In genomic region chr7:48628950-48629349, GRCh38 we compare ENCODE assay signal across 20 cellular contexts.
"Had no signal": no experiment of that assay in that cellular context is flagged by ENCODE, and none has a peak within 500 bp of the region (broad histone marks: within the 10 kb centered on the region; RNA-seq: fewer than 3 reads in every experiment).

No MANE protein-coding gene starts in this region.

- H3K4me3 Mint-ChIP-seq: naive thymus-derived CD4-positive, alpha-beta T cell; nephron progenitor cell had no signal

- H2AFZ ChIP-seq: parathyroid adenoma had no signal

- H3K9me3 ChIP-seq: heart right ventricle, prostate gland, thoracic aorta, transverse colon had no signal

- H3K27ac Mint-ChIP-seq: naive thymus-derived CD4-positive, alpha-beta T cell; nephron progenitor cell had no signal

- H3K4me1 ChIP-seq: parathyroid adenoma, prostate gland, sigmoid colon, stomach, transverse colon had no signal

- H3K36me3 ChIP-seq: heart right ventricle, prostate gland, sigmoid colon, stomach, thoracic aorta, transverse colon had no signal

- H3K27me3 ChIP-seq: heart right ventricle, sigmoid colon, stomach, transverse colon had no signal

- H3K4me3 ChIP-seq: coronary artery, heart right ventricle, prostate gland, sigmoid colon, skin epidermis, stomach, thoracic aorta, transverse colon had no signal

- H3K27ac ChIP-seq: coronary artery, parathyroid adenoma, prostate gland, sigmoid colon, skin epidermis, stomach, thoracic aorta, transverse colon had no signal

- H3K4me1 Mint-ChIP-seq: nephron progenitor cell had no signal

- ATAC-seq: naive thymus-derived CD4-positive, alpha-beta T cell had no signal

- H3K9ac ChIP-seq: parathyroid adenoma had no signal

- H3K79me2 ChIP-seq: parathyroid adenoma had no signal

- DNase-seq: effector CD8-positive, alpha-beta T cell; foreskin melanocyte; hypothalamus; kidney glomerular epithelial cell; naive thymus-derived CD4-positive, alpha-beta T cell; nephron progenitor cell; sigmoid colon; stimulated activated CD4-positive, alpha-beta T cell treated with anti-CD3 and anti-CD28 coated beads, Interleukin-2, amount 100 ng/mL, for 24 hours; stimulated activated CD4-positive, alpha-beta T cell treated with anti-CD3 and anti-CD28 coated beads, Interleukin-4, amount 100 ng/mL, for 4 hours; stimulated activated naive CD4-positive, alpha-beta T cell; stomach; substantia nigra; transverse colon had no signal

- H3K36me3 Mint-ChIP-seq: naive thymus-derived CD4-positive, alpha-beta T cell had no signal

- FAIRE-seq: islet of Langerhans had no signal
